ENCODE assay signal across 8 cellular contexts in genomic region chr14:55454264-55455151, GRCh38. TPM values are rescaled to one million over a fixed set of nuclear protein-coding genes. Genes with fewer than 3 reads are reported as not detected.
DNase-seq lines count a peak whose midpoint lies in the region; ATAC-seq and TF ChIP-seq lines count a peak whose summit lies in the region.

No MANE protein-coding gene starts in this region.

- WGBS in body of pancreas, 2 donors, result 14 to 26% methylated on average over 14 of the region's 14 CpGs
- WGBS in mesenchymal stem cell, result 13% methylated on average over 14 of the region's 14 CpGs

- peak overlapping the region; percentile 28 to 87 for H2BK12ac ChIP-seq in mesenchymal stem cell (ENCODE audit: low read length in 2 of 2)

- peak overlapping the region; percentile 54 to 93 for H3K18ac ChIP-seq in mesenchymal stem cell (ENCODE audit: low read depth in 1 of 2, low read length in 2 of 2)

- no peaks in the 10 kb centered on the region for H3K9me2 ChIP-seq in HCT116 (ENCODE audit: insufficient read depth)

- CTCF ChIA-PET in HCT116 (lab: Charles Lee), result interaction anchor here (0.6 to 1.1 kb wide), 3 partner anchors 8 to 1020 kb away, joined by 3 read pairs; no protein-coding TSS in a partner anchor

- TF ChIP-seq RAD21 in HCT116 (IDR thresholded peaks at IDR 0.05; ENCODE audit: low read depth), result 0 out of 2 replicates have a peak, but pooled peaks have one; percentile 7

- TF ChIP-seq CTCF in HCT116 (IDR thresholded peaks at IDR 0.05 in 2 of 3, conservative IDR thresholded peaks at IDR 0.05 in 1 of 3; ENCODE audit: borderline replicate concordance in 1 of 3, insufficient read depth in 1 of 3, low read depth in 2 of 3, low read length in 2 of 3) (no peak), body of pancreas (IDR thresholded peaks at IDR 0.05) (no peak)

- ATAC-seq in HCT116 (peak; percentile 85), body of pancreas (peak; percentile 27), GM18520 (IDR thresholded peaks at IDR 0.05; ENCODE audit: unreplicated experiment) (no peak), GM21529 (IDR thresholded peaks at IDR 0.05; ENCODE audit: unreplicated experiment) (no peak), GM19397 (IDR thresholded peaks at IDR 0.05; ENCODE audit: unreplicated experiment) (no peak), GM18502 (IDR thresholded peaks at IDR 0.05; ENCODE audit: poor library complexity, unreplicated experiment) (no peak)

- no peaks in the 10 kb centered on the region for H3K79me2 ChIP-seq in HCT116 (ENCODE audit: insufficient read depth, low read length)

- no peaks in the 10 kb centered on the region for H4K20me1 ChIP-seq in HCT116 (ENCODE audit: insufficient read depth)

- RAD21 ChIA-PET in HCT116 (lab: Charles Lee; ENCODE audit: low non-redundant PET in 1 of 2, low total read pairs in 2 of 2, uncharacterized antibody in 2 of 2, unreplicated experiment in 2 of 2), result no interaction called here

- no peak overlapping the region for H3K23ac ChIP-seq in mesenchymal stem cell (ENCODE audit: low read length in 2 of 2)

- no peaks in the 10 kb centered on the region for H3K36me3 ChIP-seq in HCT116 (ENCODE audit: control insufficient read depth in 1 of 2, insufficient read depth in 2 of 2, low read length in 2 of 2)
- no peaks in the 10 kb centered on the region for H3K36me3 ChIP-seq in body of pancreas (replicated peaks in 1 of 2; ENCODE audit: insufficient read depth in 1 of 2, low read depth in 2 of 2)
- no peaks in the 10 kb centered on the region for H3K36me3 ChIP-seq in mesenchymal stem cell (ENCODE audit: control insufficient read depth in 1 of 2, insufficient read depth in 2 of 2, low read depth in 1 of 2, low read length in 2 of 2)

- intact Hi-C loops in HCT116 (cut with micrococcal nuclease) (no loop called here), body of pancreas (cut with DNase I) (no loop called here)

- no peak for TF ChIP-seq POLR2A in HCT116 (IDR thresholded peaks at IDR 0.05; ENCODE audit: borderline replicate concordance, extremely low read depth, insufficient read depth, insufficient read length)
- TF ChIP-seq POLR2A in body of pancreas (IDR thresholded peaks at IDR 0.05), result no peak

- peak overlapping the region; percentile 30 to 47 for H3K4ac ChIP-seq in mesenchymal stem cell (ENCODE audit: low read depth in 1 of 2, low read length in 2 of 2)

- BruUV-seq in HCT116 (replicated peaks; lab: Mats Ljungman, UMichigan), result no TSS peak

- peak overlapping the region; percentile 68 for H2AK5ac ChIP-seq in mesenchymal stem cell (ENCODE audit: low read length, severe bottlenecking)

- H3K27me3 ChIP-seq in HCT116 (ENCODE audit: insufficient read depth, low read length) (no peaks in the 10 kb centered on the region), body of pancreas (no peaks in the 10 kb centered on the region), mesenchymal stem cell (ENCODE audit: control insufficient read depth in 1 of 2, insufficient read depth in 1 of 2, low read length in 2 of 2) (no peaks in the 10 kb centered on the region)

- H3K27ac ChIP-seq in HCT116 (ENCODE audit: low read depth, low read length) (peak overlapping the region; percentile 83), body of pancreas (peak overlapping the region in 1 of 4 donors; percentile 12), mesenchymal stem cell (ENCODE audit: low read length, poor library complexity, severe bottlenecking) (peak overlapping the region; percentile 48)

- peak overlapping the region; percentile 81 for H2AFZ ChIP-seq in HCT116 (ENCODE audit: low read depth, low read length, poor library complexity, severe bottlenecking)
- no peak overlapping the region for H2AFZ ChIP-seq in mesenchymal stem cell (ENCODE audit: low read depth, low read length)

- H3K4me2 ChIP-seq in HCT116 (ENCODE audit: low read length) (peak overlapping the region; percentile 82), mesenchymal stem cell (ENCODE audit: low read length, poor library complexity, severe bottlenecking) (peak overlapping the region; percentile 14)

- H2BK5ac ChIP-seq in mesenchymal stem cell (ENCODE audit: low read depth, low read length, poor library complexity, severe bottlenecking), result no peak overlapping the region

- DNase-seq in HCT116 (ENCODE audit: low read depth, low spot score) (peak; percentile 83), NCI-H2227 treated with DMSO at 0.1 percent for 48 hours (lab: John Stamatoyannopoulos, UW) (peak; percentile 93), body of pancreas (peak; percentile 27 to 57 (median 50)), mesenchymal stem cell (peak; percentile 84)

- no peak overlapping the region for H2BK15ac ChIP-seq in mesenchymal stem cell (ENCODE audit: low read depth, poor library complexity, severe bottlenecking)

- H4K8ac ChIP-seq in mesenchymal stem cell (ENCODE audit: low read length), result peak overlapping the region; percentile 56

- H3K4me3 ChIP-seq in HCT116 (replicated peaks in 1 of 2; ENCODE audit: low read depth in 1 of 2, low read length in 2 of 2), result peak overlapping the region; percentile 0 to 45; a peak in 3 of 4 replicates
- no peak overlapping the region for H3K4me3 ChIP-seq in body of pancreas
- H3K4me3 ChIP-seq in mesenchymal stem cell (ENCODE audit: insufficient read depth in 1 of 2, low read depth in 1 of 2, low read length in 2 of 2), result peak overlapping the region in 1 of 2 experiments; percentile 22

- POLR2A ChIA-PET in HCT116 (lab: Charles Lee), result interaction anchor here (1.2 kb wide), 1 partner anchor 9 kb away, joined by 3 read pairs; no protein-coding TSS in a partner anchor

- H3K9ac ChIP-seq in HCT116 (ENCODE audit: low read length) (peak overlapping the region; percentile 58), mesenchymal stem cell (ENCODE audit: low read length) (peak overlapping the region; percentile 47)

- no peak overlapping the region for H2BK120ac ChIP-seq in mesenchymal stem cell (ENCODE audit: low read depth, low read length)

- H3K14ac ChIP-seq in mesenchymal stem cell (ENCODE audit: low read length in 2 of 2), result no peak overlapping the region

- H3K9me3 ChIP-seq in HCT116 (ENCODE audit: control insufficient read depth in 1 of 2, insufficient read depth in 1 of 2, low read depth in 1 of 2, low read length in 2 of 2) (no peaks in the 10 kb centered on the region), body of pancreas (no peaks in the 10 kb centered on the region), mesenchymal stem cell (ENCODE audit: control insufficient read depth, low read length) (no peaks in the 10 kb centered on the region)

- H3K4me1 ChIP-seq in HCT116 (ENCODE audit: control insufficient read depth in 1 of 2, insufficient read depth in 2 of 2, low read length in 2 of 2) (peaks cover 40 to 67% of the 10 kb centered on the region in 2 experiments), body of pancreas (peaks cover 32% of the 10 kb centered on the region), mesenchymal stem cell (ENCODE audit: control insufficient read depth, insufficient read depth, low read depth, low read length) (peaks cover 9% of the 10 kb centered on the region)

- no peaks in the 10 kb centered on the region for H3K79me1 ChIP-seq in mesenchymal stem cell (replicated peaks; ENCODE audit: low read length, poor library complexity, severe bottlenecking)

- peak overlapping the region; percentile 66 for H4K91ac ChIP-seq in mesenchymal stem cell (ENCODE audit: low read length)

TF ChIP-seq in HCT116, 20 proteins besides CTCF, POLR2A, EP300 and RAD21 (continues in another document):
- TF ChIP-seq CEBPB (IDR thresholded peaks at IDR 0.05; ENCODE audit: low read depth) (peak; percentile 47; the same call in 1 of the 2 replicates), EZH2 (IDR thresholded peaks at IDR 0.05) (no peak), ZFX (IDR thresholded peaks at IDR 0.05) (no peak), EGR1 (IDR thresholded peaks at IDR 0.05; ENCODE audit: low read depth) (no peak), POLR2AphosphoS5 (IDR thresholded peaks at IDR 0.05; ENCODE audit: low read depth, low read length) (peak; percentile 58), FOSL1 (IDR thresholded peaks at IDR 0.05; ENCODE audit: low read depth) (peak; percentile 81), ATF3 (IDR thresholded peaks at IDR 0.05) (no peak), MAX (IDR thresholded peaks at IDR 0.05) (peak; percentile 69), SRF (IDR thresholded peaks at IDR 0.05; ENCODE audit: low read depth) (no peak; the same call in 1 of the 2 replicates), TCF7L2 (IDR thresholded peaks at IDR 0.05; ENCODE audit: borderline replicate concordance, extremely low read depth, insufficient read depth, insufficient read length) (peak; percentile 94), JUND (IDR thresholded peaks at IDR 0.05) (peak; percentile 84), ZNF274 (IDR thresholded peaks at IDR 0.05; ENCODE audit: low read depth, low read length) (no peak), SP1 (IDR thresholded peaks at IDR 0.05; ENCODE audit: low read depth) (peak; percentile 82), SIN3A (IDR thresholded peaks at IDR 0.05; ENCODE audit: low read depth) (no peak)

RNA-seq across cellular contexts. Expression of gene TBPL2, which starts 14.1 kb away (rescaled TPM):
- not detected for total RNA-seq in HCT116 (2021; ENCODE audit: unreplicated experiment)
- polyA plus RNA-seq in HCT116 (2012), result not detected in 2 replicates
- total RNA-seq in body of pancreas, result not detected
- polyA plus RNA-seq in mesenchymal stem cell (2013, experiment 1 of 2), result not detected
- not detected for polyA plus RNA-seq in mesenchymal stem cell (2013, experiment 2 of 2)

RNA-seq across cellular contexts. Expression of gene ATG14, which starts 42.9 kb away (rescaled TPM):
- total RNA-seq in HCT116 (2021; ENCODE audit: unreplicated experiment), result 9.9 TPM
- 3.4 and 4.8 TPM in 2 replicates for polyA plus RNA-seq in HCT116 (2012)
- 10 to 100 TPM; 10.6 to 10.9 TPM for total RNA-seq in body of pancreas
- 6.2 TPM for polyA plus RNA-seq in mesenchymal stem cell (2013, experiment 1 of 2)
- polyA plus RNA-seq in mesenchymal stem cell (2013, experiment 2 of 2), result 6.5 TPM

Comparison
In these comparisons a context has a peak if more than half of its experiments do, and no peak if none do; other contexts are left out.
1. ATAC-seq: peak in HCT116 (single experiment) and body of pancreas (single experiment); none in GM18520 (single experiment), GM21529 (single experiment), GM19397 (single experiment) and GM18502 (single experiment).
2. H3K4me3 ChIP-seq: peak in HCT116 (2 of 2); none in body of pancreas (0 of 2).
3. Peak in every context shown above with its lines, with median percentiles within 50 percentile points of each other: DNase-seq.